ENCODE assay signal across 9 cellular contexts in genomic region chr12:24822121-24822899, GRCh38.
DNase-seq lines count a peak whose midpoint lies in the region; ATAC-seq, FAIRE-seq and TF ChIP-seq lines count a peak whose summit lies in the region.
"Had no signal": no experiment of that assay in that cellular context is flagged by ENCODE, and none has a peak within 500 bp of the region (broad histone marks: within the 10 kb centered on the region; RNA-seq: fewer than 3 reads in every experiment).

No MANE protein-coding gene starts in this region.

- TF ChIP-seq CTCF in GM06990 (IDR thresholded peaks at IDR 0.05; ENCODE audit: insufficient read depth, low read length, poor library complexity, severe bottlenecking), result no peak
- no peak for TF ChIP-seq CTCF in foreskin fibroblast (IDR thresholded peaks at IDR 0.05; ENCODE audit: low read depth, low read length)
- no peak for TF ChIP-seq CTCF in endothelial cell (IDR thresholded peaks at IDR 0.05; ENCODE audit: unreplicated experiment)

- peaks cover 8% of the 10 kb centered on the region for H3K4me1 Mint-ChIP-seq in endothelial cell (ENCODE audit: unreplicated experiment)

- ATAC-seq in GM21381 (IDR thresholded peaks at IDR 0.05; ENCODE audit: unreplicated experiment) (peak; percentile 57), HG03442 (IDR thresholded peaks at IDR 0.05; ENCODE audit: unreplicated experiment) (peak; percentile 83)
- ATAC-seq: HCT116 had no signal

- no peaks in the 10 kb centered on the region for H3K9me3 Mint-ChIP-seq in endothelial cell (ENCODE audit: unreplicated experiment)

- DNase-seq in GM06990 (ENCODE audit: extremely low read depth, insufficient read length) (peak; percentile 52), foreskin fibroblast (peak; percentile 47 to 53), urothelium cell line (ENCODE audit: low spot score) (no peak), endothelial cell (ENCODE audit: low spot score) (no peak), KG1 (lab: John Stamatoyannopoulos, UW) (no peak), G401 (ENCODE audit: low spot score) (no peak)

- H3K4me3 ChIP-seq in GM06990 (replicated peaks; ENCODE audit: low read depth, low read length) (no peak overlapping the region; the same call in 1 of the 2 replicates), foreskin fibroblast (ENCODE audit: low read depth in 1 of 2, low read length in 2 of 2) (no peak overlapping the region)

- FAIRE-seq in urothelium cell line (lab: Jason Lieb, UNC), result no peak

- in situ Hi-C loops in G401 (cut with HindIII; ENCODE audit: low sequenced_read_pairs), result no loop called here

- peaks cover 21% of the 10 kb centered on the region for H3K36me3 Mint-ChIP-seq in endothelial cell (ENCODE audit: low read depth, unreplicated experiment)

- H3K4me3 Mint-ChIP-seq in endothelial cell (ENCODE audit: unreplicated experiment), result no peak overlapping the region

- H3K27me3 ChIP-seq in GM06990 (replicated peaks; ENCODE audit: control insufficient read depth, insufficient read depth, low read length), result no peaks in the 10 kb centered on the region

- H3K36me3 ChIP-seq in GM06990 (ENCODE audit: control insufficient read depth, insufficient read depth, low read length), result no peaks in the 10 kb centered on the region; the same call in 1 of the 2 replicates

- peaks cover 1% of the 10 kb centered on the region for H3K27me3 Mint-ChIP-seq in endothelial cell (ENCODE audit: unreplicated experiment)

- H3K27ac Mint-ChIP-seq in endothelial cell (ENCODE audit: unreplicated experiment), result no peak overlapping the region

Comparison
In these comparisons a context has a peak if more than half of its experiments do, and no peak if none do; other contexts are left out.
1. DNase-seq: peak in GM06990 (single experiment) and foreskin fibroblast (2 of 2); none in urothelium cell line (single experiment), endothelial cell (single experiment), KG1 (single experiment) and G401 (single experiment).